In the genomic region with DNA sequence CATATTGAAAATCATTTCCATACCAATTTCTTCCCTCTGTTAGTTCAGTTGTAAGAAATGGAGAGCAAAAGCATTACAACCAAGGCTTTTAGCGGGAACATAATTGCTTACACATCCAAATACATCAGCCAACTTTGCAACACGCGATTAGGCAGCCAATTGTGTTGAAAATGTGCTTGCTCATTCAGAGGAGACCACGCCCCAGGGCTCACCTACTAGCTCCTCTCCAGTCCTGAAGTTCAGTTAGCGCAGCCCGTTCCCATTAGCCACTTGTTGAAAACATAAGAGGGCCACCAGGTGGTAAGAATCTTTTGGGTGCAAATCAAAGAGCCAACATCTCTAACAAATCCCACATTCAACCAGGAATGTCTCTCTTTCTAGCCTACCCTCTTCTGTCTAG, we compare ENCODE assay signal across 1 cellular context.
TF ChIP-seq lines count a peak whose summit lies in the region.

No MANE protein-coding gene starts in this region.

TF ChIP-seq in H1, 55 proteins besides CTCF, POLR2A, EP300 and RAD21:
- TF ChIP-seq, protein P1, sequence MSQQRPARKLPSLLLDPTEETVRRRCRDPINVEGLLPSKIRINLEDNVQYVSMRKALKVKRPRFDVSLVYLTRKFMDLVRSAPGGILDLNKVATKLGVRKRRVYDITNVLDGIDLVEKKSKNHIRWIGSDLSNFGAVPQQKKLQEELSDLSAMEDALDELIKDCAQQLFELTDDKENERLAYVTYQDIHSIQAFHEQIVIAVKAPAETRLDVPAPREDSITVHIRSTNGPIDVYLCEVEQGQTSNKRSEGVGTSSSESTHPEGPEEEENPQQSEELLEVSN (IDR thresholded peaks at IDR 0.05), result 0 out of 2 replicates have a peak, but pooled peaks have one; percentile 20
- TF ChIP-seq NRF1 (IDR thresholded peaks at IDR 0.05; ENCODE audit: low read depth, low read length), result no peak
